11 cellular contexts compared by ENCODE assay signal in the genomic region with DNA sequence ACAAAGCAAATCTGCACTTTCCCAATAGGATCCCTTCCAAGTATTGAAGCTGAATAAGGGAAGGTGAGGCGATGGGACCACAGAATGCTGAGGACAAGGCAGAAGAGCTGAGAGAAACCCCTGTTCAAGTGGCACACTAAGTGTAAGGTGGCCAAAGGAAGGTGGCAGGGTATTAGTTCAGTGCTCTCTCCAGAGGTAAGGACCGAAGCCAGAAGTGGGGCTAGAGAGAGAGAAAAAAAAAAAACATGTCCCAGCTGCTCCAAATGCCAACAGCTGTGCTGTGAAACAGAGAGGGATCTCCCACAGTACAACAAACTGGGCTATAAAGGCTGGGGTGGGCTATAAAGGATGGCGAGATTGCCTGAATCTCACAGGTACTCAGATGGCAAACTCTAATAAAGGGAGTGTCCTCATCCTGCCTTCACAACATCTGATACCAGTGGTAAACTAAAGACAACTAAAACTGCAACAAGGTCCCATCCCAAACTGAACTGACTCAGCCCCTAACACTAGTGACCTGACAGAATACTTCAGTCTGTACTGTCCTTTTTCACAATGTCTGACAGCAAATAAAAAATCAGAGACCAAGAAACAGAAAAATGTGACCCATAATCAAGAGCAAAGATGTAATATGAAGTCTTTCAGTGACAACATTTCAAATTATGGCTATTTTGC. TPM values are rescaled to one million over a fixed set of nuclear protein-coding genes. Genes with fewer than 3 reads are reported as not detected.
DNase-seq lines count a peak whose midpoint lies in the region; ATAC-seq, FAIRE-seq and TF ChIP-seq lines count a peak whose summit lies in the region.
"Had no signal": no experiment of that assay in that cellular context is flagged by ENCODE, and none has a peak within 500 bp of the region (broad histone marks: within the 10 kb centered on the region; RNA-seq: fewer than 3 reads in every experiment).

No MANE protein-coding gene starts in this region.

- peaks cover 4% of the 10 kb centered on the region for H3K4me1 ChIP-seq in fibroblast of lung (ENCODE audit: control insufficient read depth, extremely low read depth, insufficient read depth, low read length)

- DNase-seq in GM18507 (ENCODE audit: extremely low spot score, insufficient read length, low read depth) (no peak), NCI-H2171 (lab: John Stamatoyannopoulos, UW) (peak; percentile 31), fibroblast of lung (ENCODE audit: low read depth in 2 of 2) (no peak), NCI-H2081 treated with DMSO at 0.1 percent for 48 hours (lab: John Stamatoyannopoulos, UW) (no peak)
- no peak for DNase-seq in stimulated activated effector memory CD8-positive, alpha-beta T cell treated with anti-CD3 and anti-CD28 coated beads, Interleukin-12 subunit alpha, Interleukin-12 subunit beta, amount 100 ng/mL, for 72 hours (ENCODE audit: low spot score in 2 of 2)
- DNase-seq in activated effector memory CD4-positive, alpha-beta T cell treated with anti-CD3 and anti-CD28 coated beads, Interleukin-2, amount 50 U/mL, for 16 hours: no peak
- DNase-seq in activated naive CD4-positive, alpha-beta T cell (lab: John Stamatoyannopoulos, UW): no peak
- DNase-seq: activated CD4-positive, CD25-positive, alpha-beta regulatory T cell; left colon; NCI-H2029 treated with DMSO at 0.1 percent for 48 hours had no signal

- H3K27me3 ChIP-seq in fibroblast of lung (ENCODE audit: control insufficient read depth, insufficient read depth, low read length): no peaks in the 10 kb centered on the region

- peaks cover 62% of the 10 kb centered on the region for H3K4me1 Mint-ChIP-seq in stimulated activated effector memory CD8-positive, alpha-beta T cell treated with anti-CD3 and anti-CD28 coated beads, Interleukin-12 subunit alpha, Interleukin-12 subunit beta, amount 100 ng/mL, for 72 hours

- no peaks in the 10 kb centered on the region for H3K36me3 Mint-ChIP-seq in stimulated activated effector memory CD8-positive, alpha-beta T cell treated with anti-CD3 and anti-CD28 coated beads, Interleukin-12 subunit alpha, Interleukin-12 subunit beta, amount 100 ng/mL, for 72 hours

- no peaks in the 10 kb centered on the region for H4K20me1 ChIP-seq in fibroblast of lung (ENCODE audit: control insufficient read depth, extremely low read depth, insufficient read depth, low read length)

- H3K4me3 Mint-ChIP-seq in stimulated activated effector memory CD8-positive, alpha-beta T cell treated with anti-CD3 and anti-CD28 coated beads, Interleukin-12 subunit alpha, Interleukin-12 subunit beta, amount 100 ng/mL, for 72 hours: no peak overlapping the region

- H3K27ac Mint-ChIP-seq in stimulated activated effector memory CD8-positive, alpha-beta T cell treated with anti-CD3 and anti-CD28 coated beads, Interleukin-12 subunit alpha, Interleukin-12 subunit beta, amount 100 ng/mL, for 72 hours: peak overlapping the region; percentile 18

- no peak overlapping the region for H2AFZ ChIP-seq in fibroblast of lung (ENCODE audit: low read length)

- H3K9me3 Mint-ChIP-seq in stimulated activated effector memory CD8-positive, alpha-beta T cell treated with anti-CD3 and anti-CD28 coated beads, Interleukin-12 subunit alpha, Interleukin-12 subunit beta, amount 100 ng/mL, for 72 hours: no peaks in the 10 kb centered on the region

- peak; percentile 76 for ATAC-seq in stimulated activated effector memory CD8-positive, alpha-beta T cell treated with anti-CD3 and anti-CD28 coated beads, Interleukin-12 subunit alpha, Interleukin-12 subunit beta, amount 100 ng/mL, for 72 hours
- ATAC-seq: left colon had no signal

- no peak for TF ChIP-seq CTCF in fibroblast of lung (conservative IDR thresholded peaks at IDR 0.05 in 1 of 2, IDR thresholded peaks at IDR 0.05 in 1 of 2; ENCODE audit: low read depth in 1 of 2, low read length in 2 of 2)

- H3K79me2 ChIP-seq in fibroblast of lung (ENCODE audit: control insufficient read depth, insufficient read depth, low read length): peaks cover 98% of the 10 kb centered on the region

- H3K4me2 ChIP-seq in fibroblast of lung (ENCODE audit: extremely low read depth, insufficient read depth, low read length): no peak overlapping the region

- H3K27ac ChIP-seq in fibroblast of lung (ENCODE audit: insufficient read depth, low read length): peak overlapping the region; percentile 27

- H3K4me3 ChIP-seq in fibroblast of lung (replicated peaks in 1 of 4; ENCODE audit: control extremely low read depth in 1 of 4, insufficient read depth in 1 of 4, low read depth in 3 of 4, low read length in 4 of 4): no peak overlapping the region

- H3K9ac ChIP-seq in fibroblast of lung (ENCODE audit: insufficient read depth, low read length): no peak overlapping the region

- peak; percentile 47 for FAIRE-seq in GM18507 (lab: Jason Lieb, UNC)
- FAIRE-seq: frontal cortex had no signal

- H3K9me3 ChIP-seq in fibroblast of lung (ENCODE audit: control insufficient read depth, insufficient read depth, low read depth, low read length): no peaks in the 10 kb centered on the region

- H3K36me3 ChIP-seq in fibroblast of lung (ENCODE audit: control insufficient read depth, insufficient read depth, low read length): no peaks in the 10 kb centered on the region

RNA-seq across cellular contexts. Expression of gene CDK17, which starts 47.9 kb away (rescaled TPM):
- total RNA-seq in fibroblast of lung: 59.3 and 109 TPM in 2 replicates
- 41.9 and 50.0 TPM in 2 replicates for polyA plus RNA-seq in fibroblast of lung
- polyA plus RNA-seq in fibroblast of lung (2012): 26.7 and 28.6 TPM in 2 replicates
- polyA minus RNA-seq in fibroblast of lung (ENCODE audit: low replicate concordance): 14.8 and 37.9 TPM in 2 replicates
